In genomic region chr19:2151339-2152229, GRCh38 we compare ENCODE assay signal across 1 cellular context.
TF ChIP-seq lines count a peak whose summit lies in the region.

AP3D1 (minus strand) TSS chr19:2151566; CDS start chr19:2151334, 232 bp downstream.

TF ChIP-seq in K562, 482 proteins besides CTCF, POLR2A, EP300 and RAD21 (continued from another document and continues in another):
- TF ChIP-seq ZFP91 (CRISPR knock-in tag; IDR thresholded peaks at IDR 0.05), result no peak
- no peak for TF ChIP-seq DPF2 (IDR thresholded peaks at IDR 0.05)
- no peak for TF ChIP-seq E4F1 (CRISPR knock-in tag; IDR thresholded peaks at IDR 0.05; ENCODE audit: borderline replicate concordance)
- no peak for TF ChIP-seq BDP1 (IDR thresholded peaks at IDR 0.05; ENCODE audit: insufficient read depth, insufficient read length)
- TF ChIP-seq ZFX (CRISPR knock-in tag; IDR thresholded peaks at IDR 0.05), result peak; percentile 66
- TF ChIP-seq ARID3B (CRISPR knock-in tag; IDR thresholded peaks at IDR 0.05; ENCODE audit: borderline replicate concordance), result no peak
- peak; percentile 79 for TF ChIP-seq EP400 (IDR thresholded peaks at IDR 0.05)
- no peak for TF ChIP-seq ZSCAN32 (CRISPR knock-in tag; IDR thresholded peaks at IDR 0.05)
- TF ChIP-seq ZKSCAN3 (CRISPR knock-in tag; IDR thresholded peaks at IDR 0.05), result no peak
- TF ChIP-seq CXXC5 (CRISPR knock-in tag; IDR thresholded peaks at IDR 0.05), result peak; percentile 82
- no peak for TF ChIP-seq ZNF217 (CRISPR knock-in tag; IDR thresholded peaks at IDR 0.05)
- no peak for TF ChIP-seq CGGBP1 (CRISPR knock-in tag; IDR thresholded peaks at IDR 0.05)
- TF ChIP-seq MAZ (CRISPR knock-in tag; conservative IDR thresholded peaks at IDR 0.05 in 1 of 2, IDR thresholded peaks at IDR 0.05 in 1 of 2), result peak; percentile 50 to 74; a peak in 3 of 4 replicates
- peak; percentile 100 for TF ChIP-seq MNT (conservative IDR thresholded peaks at IDR 0.05)
- TF ChIP-seq RNF219 (CRISPR knock-in tag; IDR thresholded peaks at IDR 0.05), result no peak
- TF ChIP-seq TBP (optimal IDR thresholded peaks at IDR 0.05; ENCODE audit: low read depth, low read length), result peak; percentile 31
- no peak for TF ChIP-seq FOXP4 (CRISPR knock-in tag; IDR thresholded peaks at IDR 0.05; ENCODE audit: borderline replicate concordance)
- no peak for TF ChIP-seq ZNF77 (CRISPR knock-in tag; IDR thresholded peaks at IDR 0.05)
- no peak for TF ChIP-seq ZNF23 (CRISPR knock-in tag; IDR thresholded peaks at IDR 0.05)
- no peak for TF ChIP-seq ZBTB2 (IDR thresholded peaks at IDR 0.05)
- no peak for TF ChIP-seq CBFB (CRISPR knock-in tag; IDR thresholded peaks at IDR 0.05)
- no peak for TF ChIP-seq ZC3H4 (CRISPR knock-in tag; IDR thresholded peaks at IDR 0.05; ENCODE audit: borderline replicate concordance)
- TF ChIP-seq NKRF (IDR thresholded peaks at IDR 0.05; ENCODE audit: borderline replicate concordance), result peak; percentile 100
- TF ChIP-seq ERF (CRISPR knock-in tag; IDR thresholded peaks at IDR 0.05), result peak; percentile 92
- TF ChIP-seq VEZF1 (CRISPR knock-in tag; IDR thresholded peaks at IDR 0.05), result peak; percentile 82
- no peak for TF ChIP-seq SUPT5H (IDR thresholded peaks at IDR 0.05)
- no peak for TF ChIP-seq NFRKB (IDR thresholded peaks at IDR 0.05; ENCODE audit: low read depth)
- no peak for TF ChIP-seq FOXO4 (CRISPR knock-in tag; IDR thresholded peaks at IDR 0.05)
- TF ChIP-seq PRMT5 (CRISPR knock-in tag; IDR thresholded peaks at IDR 0.05), result no peak
- no peak for TF ChIP-seq HDAC6 (IDR thresholded peaks at IDR 0.05; ENCODE audit: low read depth, low read length)
- no peak for TF ChIP-seq NCOA6 (IDR thresholded peaks at IDR 0.05)
- TF ChIP-seq FOXK2 (conservative IDR thresholded peaks at IDR 0.05 in 1 of 2, IDR thresholded peaks at IDR 0.05 in 1 of 2; ENCODE audit: low read depth in 2 of 2), result peak; percentile 78 to 83
- no peak for TF ChIP-seq ZNF12 (CRISPR knock-in tag; IDR thresholded peaks at IDR 0.05)
- no peak for TF ChIP-seq ZNF277 (CRISPR knock-in tag; IDR thresholded peaks at IDR 0.05; ENCODE audit: borderline replicate concordance)
- TF ChIP-seq ATF1 (CRISPR knock-in tag; IDR thresholded peaks at IDR 0.05), result no peak
- TF ChIP-seq ATF1 (tag; IDR thresholded peaks at IDR 0.05), result peak; percentile 92
- TF ChIP-seq PRPF4 (IDR thresholded peaks at IDR 0.05; ENCODE audit: insufficient read depth, low read depth, low read length, poor library complexity, severe bottlenecking), result no peak
- TF ChIP-seq SETDB1 (IDR thresholded peaks at IDR 0.05; ENCODE audit: low read length), result no peak
- no peak for TF ChIP-seq SNRNP70 (optimal IDR thresholded peaks at IDR 0.05; ENCODE audit: low read depth, low read length)
- TF ChIP-seq TRIM24 (IDR thresholded peaks at IDR 0.05), result no peak
- no peak for TF ChIP-seq SRSF1 (IDR thresholded peaks at IDR 0.05; ENCODE audit: low read depth, low read length)
